In genomic region chr12:108270035-108270840, GRCh38 we compare ENCODE assay signal across 22 cellular contexts.
"Had no signal": no experiment of that assay in that cellular context is flagged by ENCODE, and none has a peak within 500 bp of the region (broad histone marks: within the 10 kb centered on the region; RNA-seq: fewer than 3 reads in every experiment).

No MANE protein-coding gene starts in this region.

- H3K4me1 ChIP-seq: foreskin keratinocyte, tibial nerve had no signal

- H3K4me3 ChIP-seq: heart left ventricle, suprapubic skin, tibial nerve had no signal

- DNase-seq: activated CD4-positive, alpha-beta T cell treated with anti-CD3 and anti-CD28 coated beads, Interleukin-2, amount 50 U/mL, for 1 hour; activated effector memory CD4-positive, alpha-beta T cell treated with Interleukin-2 at 50 U/mL for 16 hours; activated naive CD4-positive, alpha-beta T cell treated with Interleukin-2 at 50 U/mL for 16 hours; aorta; cortex of kidney; effector memory CD8-positive, alpha-beta T cell; hypothalamus; immature natural killer cell; kidney; left colon; mesenchymal stem cell; natural killer cell; right cardiac atrium; stimulated activated CD4-positive, alpha-beta T cell treated with anti-CD3 and anti-CD28 coated beads, Interleukin-15, amount 100 ng/mL, for 24 hours; stimulated activated CD4-positive, alpha-beta T cell treated with anti-CD3 and anti-CD28 coated beads, Interleukin-2, amount 100 ng/mL, for 24 hours; stimulated activated naive CD4-positive, alpha-beta T cell; T-helper 17 cell; T1000 had no signal

- H3K27me3 ChIP-seq: foreskin keratinocyte, heart left ventricle, tibial nerve had no signal

- H3K27ac ChIP-seq: foreskin keratinocyte, heart left ventricle, suprapubic skin, tibial nerve had no signal

- H3K36me3 ChIP-seq: heart left ventricle, suprapubic skin, tibial nerve had no signal

- H3K9me3 ChIP-seq: suprapubic skin had no signal

- ATAC-seq: effector memory CD8-positive, alpha-beta T cell; foreskin keratinocyte; left colon; T-helper 17 cell had no signal
